In genomic region chr6:122122686-122123085, GRCh38 we compare ENCODE assay signal across 28 cellular contexts.
"Had no signal": no experiment of that assay in that cellular context is flagged by ENCODE, and none has a peak within 500 bp of the region (broad histone marks: within the 10 kb centered on the region; RNA-seq: fewer than 3 reads in every experiment).

No MANE protein-coding gene starts in this region.

- H3K4me3 ChIP-seq: colonic mucosa, gastroesophageal sphincter, heart left ventricle, hepatocyte, lower lobe of right lung, mucosa of descending colon had no signal

- FAIRE-seq: frontal cortex, kidney had no signal

- H3K9me3 ChIP-seq: colonic mucosa, gastroesophageal sphincter, heart left ventricle, lower lobe of right lung, mucosa of descending colon had no signal

- ATAC-seq: effector memory CD8-positive, alpha-beta T cell; esophagus mucosa; foreskin keratinocyte; gastroesophageal sphincter; heart left ventricle; left colon; left lobe of liver; left ventricle myocardium superior; mucosa of descending colon had no signal

- H3K4me1 ChIP-seq: colonic mucosa, foreskin keratinocyte had no signal

- H3K27ac ChIP-seq: colonic mucosa, epithelial cell of prostate, foreskin keratinocyte, hepatocyte had no signal

- H3K27me3 Mint-ChIP-seq: dendritic cell treated with granulocyte-macrophage colony-stimulating factor and Interleukin-4, amounts not matched to agents 40 ng/mL and 50 ng/mL, for 4 days; effector memory CD8-positive, alpha-beta T cell; memory B cell had no signal

- DNase-seq: cerebellar nuclear complex; colonic mucosa; cortex of kidney; effector CD8-positive, alpha-beta T cell; effector memory CD8-positive, alpha-beta T cell; endodermal cell; erythroblast; foreskin keratinocyte; heart left ventricle; hypothalamus; immature natural killer cell; islet precursor cell; kidney; kidney glomerular epithelial cell; left colon; left ventricle myocardium superior; lower lobe of right lung; mammary epithelial cell; mesendoderm; mucosa of descending colon had no signal

- H3K9me3 Mint-ChIP-seq: endodermal cell had no signal

- H3K4me1 Mint-ChIP-seq: immature natural killer cell, memory B cell had no signal

- H3K27ac Mint-ChIP-seq: dendritic cell treated with granulocyte-macrophage colony-stimulating factor and Interleukin-4, amounts not matched to agents 40 ng/mL and 50 ng/mL, for 4 days; effector memory CD8-positive, alpha-beta T cell; endodermal cell; immature natural killer cell; memory B cell had no signal

- H3K36me3 ChIP-seq: colonic mucosa, gastroesophageal sphincter, heart left ventricle, lower lobe of right lung had no signal

- H3K27me3 ChIP-seq: colonic mucosa, foreskin keratinocyte, gastroesophageal sphincter, heart left ventricle, hepatocyte had no signal

- H3K36me3 Mint-ChIP-seq: immature natural killer cell, memory B cell had no signal

- H3K4me3 Mint-ChIP-seq: dendritic cell treated with granulocyte-macrophage colony-stimulating factor and Interleukin-4, amounts not matched to agents 40 ng/mL and 50 ng/mL, for 4 days; effector memory CD8-positive, alpha-beta T cell; endodermal cell; immature natural killer cell; memory B cell had no signal
